8 cellular contexts compared by ENCODE assay signal in the genomic region with DNA sequence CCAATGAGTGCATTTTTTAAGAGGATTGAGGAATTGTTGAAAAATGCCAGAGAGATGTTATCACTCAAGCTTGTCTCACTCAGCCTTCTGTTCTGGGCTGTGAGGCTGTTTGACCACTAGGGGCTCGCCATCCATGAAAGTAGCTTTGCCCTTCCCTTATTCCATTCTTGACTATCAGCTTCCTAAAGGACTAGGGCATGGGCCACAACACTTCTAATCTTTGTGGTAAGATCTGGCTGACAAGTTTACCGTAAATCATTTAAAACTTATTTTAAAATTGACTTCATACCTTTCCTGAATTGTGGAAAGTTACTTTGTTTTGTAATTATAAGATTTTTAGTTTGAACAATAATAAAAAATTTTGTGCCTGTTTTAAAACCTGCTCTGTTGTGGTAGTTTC. TPM values are rescaled to one million over a fixed set of nuclear protein-coding genes. Genes with fewer than 3 reads are reported as not detected.
DNase-seq lines count a peak whose midpoint lies in the region; ATAC-seq and TF ChIP-seq lines count a peak whose summit lies in the region.

No MANE protein-coding gene starts in this region.

- H3K4me3 ChIP-seq in PC-3 (ENCODE audit: low read length) = no peak overlapping the region
- no peak overlapping the region for H3K4me3 ChIP-seq in epithelial cell of esophagus (ENCODE audit: low read length)
- no peak overlapping the region for H3K4me3 ChIP-seq in mucosa of descending colon

- no peak overlapping the region for H3K9ac ChIP-seq in PC-3 (ENCODE audit: low read length)

- H3K9me3 Mint-ChIP-seq in activated CD4-positive, alpha-beta memory T cell treated with anti-CD3 and anti-CD28 coated beads for 36 hours = no peaks in the 10 kb centered on the region

- H3K27me3 ChIP-seq in PC-3 (ENCODE audit: low read length) = no peaks in the 10 kb centered on the region

- no peak overlapping the region for H3K27ac ChIP-seq in PC-3 (ENCODE audit: low read length)

- peak; percentile 54 for DNase-seq in Ammon's horn (ENCODE audit: low spot score)
- peak; percentile 70 for DNase-seq in PC-3
- DNase-seq in epithelial cell of esophagus (ENCODE audit: low read depth) = peak; percentile 69
- DNase-seq in mucosa of descending colon = peak in 1 of 3 donors; percentile 39
- DNase-seq in activated CD4-positive, alpha-beta memory T cell treated with anti-CD3 and anti-CD28 coated beads for 36 hours = no peak

- intact Hi-C loops in PC-3 (cut with micrococcal nuclease) = no loop called here
- intact Hi-C loops in mucosa of descending colon (cut with DNase I, micrococcal nuclease) = no loop called here
- intact Hi-C loops in activated CD4-positive, alpha-beta memory T cell treated with anti-CD3 and anti-CD28 coated beads for 36 hours (cut with micrococcal nuclease) = no loop called here

- POLR2A ChIA-PET in PC-3 (lab: Charles Lee; ENCODE audit: unreplicated experiment) = interaction anchor here (0.6 kb wide), 1 partner anchor 80 kb away, joined by 7 read pairs; no protein-coding TSS in a partner anchor
- POLR2A ChIA-PET in activated CD4-positive, alpha-beta memory T cell treated with anti-CD3 and anti-CD28 coated beads for 36 hours (lab: Charles Lee) = no interaction called here

- H3K4me1 ChIP-seq in PC-3 (ENCODE audit: insufficient read depth, low read length) = no peaks in the 10 kb centered on the region
- no peaks in the 10 kb centered on the region for H3K4me1 ChIP-seq in mucosa of descending colon (ENCODE audit: low read depth)

- no peak overlapping the region for H3K4me3 Mint-ChIP-seq in activated CD4-positive, alpha-beta memory T cell treated with anti-CD3 and anti-CD28 coated beads for 36 hours

- H3K27me3 Mint-ChIP-seq in activated CD4-positive, alpha-beta memory T cell treated with anti-CD3 and anti-CD28 coated beads for 36 hours = no peaks in the 10 kb centered on the region

- no peaks in the 10 kb centered on the region for H3F3A ChIP-seq in PC-3 (ENCODE audit: low read length, unreplicated experiment)

- CTCF ChIA-PET in PC-3 (lab: Charles Lee) = interaction anchor here (0.7 kb wide), 1 partner anchor 62 kb away, joined by 3 read pairs; no protein-coding TSS in a partner anchor
- CTCF ChIA-PET in activated CD4-positive, alpha-beta memory T cell treated with anti-CD3 and anti-CD28 coated beads for 36 hours (lab: Charles Lee) = interaction anchor here (0.6 to 1.6 kb wide), 8 partner anchors 10 to 170 kb away, joined by 3 to 4 read pairs (median 3); no protein-coding TSS in a partner anchor

- H3K4me1 Mint-ChIP-seq in activated CD4-positive, alpha-beta memory T cell treated with anti-CD3 and anti-CD28 coated beads for 36 hours (ENCODE audit: low read depth) = no peaks in the 10 kb centered on the region

- no peak overlapping the region for H3K27ac Mint-ChIP-seq in activated CD4-positive, alpha-beta memory T cell treated with anti-CD3 and anti-CD28 coated beads for 36 hours

- H3K79me2 ChIP-seq in PC-3 (ENCODE audit: low read length) = no peaks in the 10 kb centered on the region

- no peaks in the 10 kb centered on the region for H4K20me1 ChIP-seq in PC-3 (ENCODE audit: low read length)

- H3K4me2 ChIP-seq in PC-3 (ENCODE audit: low read length) = no peak overlapping the region

- ATAC-seq in GM21576 (IDR thresholded peaks at IDR 0.05; ENCODE audit: unreplicated experiment) (peak; percentile 58), PC-3 (peak; percentile 95), mucosa of descending colon (peak; percentile 76), HG03280 (IDR thresholded peaks at IDR 0.05; ENCODE audit: unreplicated experiment) (no peak), HG02884 (IDR thresholded peaks at IDR 0.05; ENCODE audit: unreplicated experiment) (no peak)

- H3K36me3 Mint-ChIP-seq in activated CD4-positive, alpha-beta memory T cell treated with anti-CD3 and anti-CD28 coated beads for 36 hours = peaks cover 14% of the 10 kb centered on the region

- BruUV-seq in PC-3 (replicated peaks; lab: Mats Ljungman, UMichigan) = no TSS peak

- H3K9me2 ChIP-seq in PC-3 (replicated peaks; ENCODE audit: low read length) = no peaks in the 10 kb centered on the region

- TF ChIP-seq CTCF in PC-3 (conservative IDR thresholded peaks at IDR 0.05; ENCODE audit: low read depth, low read length) (peak; percentile 69), epithelial cell of esophagus (IDR thresholded peaks at IDR 0.05; ENCODE audit: insufficient read depth, low read depth, low read length, missing control alignments) (peak; percentile 88), mucosa of descending colon (IDR thresholded peaks at IDR 0.05) (peak; percentile 17)

- no peak overlapping the region for H2AFZ ChIP-seq in PC-3 (ENCODE audit: low read length)

- H3K36me3 ChIP-seq in PC-3 (ENCODE audit: low read depth, low read length) (peaks cover 9% of the 10 kb centered on the region; the same call in 1 of the 2 replicates), mucosa of descending colon (ENCODE audit: low read depth) (no peaks in the 10 kb centered on the region)

- H3K9me3 ChIP-seq in PC-3 (ENCODE audit: low read length) (no peaks in the 10 kb centered on the region), mucosa of descending colon (no peaks in the 10 kb centered on the region)

RNA-seq across cellular contexts. Expression of a gene that starts 49.5 kb away (rescaled TPM):
- 106 and 124 TPM in 2 replicates for total RNA-seq in PC-3 (2014; rRNA removed)
- total RNA-seq in mucosa of descending colon = 100 to 1,000 TPM in 2 of 3 donors, 10 to 100 TPM in 1; 81.1 to 172 (median 124) TPM
- total RNA-seq in activated CD4-positive, alpha-beta memory T cell treated with anti-CD3 and anti-CD28 coated beads for 36 hours = 10 to 100 TPM; 12.9 to 15.3 TPM

Comparison
In these comparisons a context has a peak if more than half of its experiments do, and no peak if none do; other contexts are left out.
1. ATAC-seq: peak in GM21576 (single experiment), PC-3 (single experiment) and mucosa of descending colon (single experiment); none in HG03280 (single experiment) and HG02884 (single experiment).
2. CTCF ChIP-seq: peak in every context shown above with its lines; median percentile 88 in epithelial cell of esophagus; 69 in PC-3; 17 in mucosa of descending colon.